In genomic region chr6:79868098-79868722, GRCh38 we compare ENCODE assay signal across 8 cellular contexts.
A peak's percentile ranks its signal among the peaks of the same experiment; 100 is the strongest.
DNase-seq lines count a peak whose midpoint lies in the region; ATAC-seq, FAIRE-seq and TF ChIP-seq lines count a peak whose summit lies in the region.

No MANE protein-coding gene starts in this region.

- H2AFZ ChIP-seq in Loucy (ENCODE audit: low read length): peak overlapping the region; percentile 81
- H2AFZ ChIP-seq in OCI-LY7 (ENCODE audit: low read length): peak overlapping the region; percentile 59; the same call in 1 of the 2 replicates
- peak overlapping the region; percentile 47 for H2AFZ ChIP-seq in mammary epithelial cell (ENCODE audit: low read depth, low read length)

- DNase-seq in CMK (ENCODE audit: low read depth): peak; percentile 53
- peak; percentile 72 for DNase-seq in OCI-LY7 (ENCODE audit: low spot score)
- DNase-seq in mammary epithelial cell: peak; percentile 62
- no peak for DNase-seq in kidney
- DNase-seq in thyroid gland: peak; percentile 9 to 14

- no peak for TF ChIP-seq POLR2A in thyroid gland (IDR thresholded peaks at IDR 0.05)

- peak; percentile 33 for FAIRE-seq in kidney (lab: Jason Lieb, UNC)

- H3F3A ChIP-seq in Loucy (ENCODE audit: low read depth): no peaks in the 10 kb centered on the region

- peaks cover 3% of the 10 kb centered on the region for H3K4me1 ChIP-seq in Loucy (ENCODE audit: insufficient read depth, low read length, poor library complexity, severe bottlenecking)
- no peaks in the 10 kb centered on the region for H3K4me1 ChIP-seq in OCI-LY7 (ENCODE audit: insufficient read depth, low read length, poor library complexity, severe bottlenecking)
- H3K4me1 ChIP-seq in mammary epithelial cell (ENCODE audit: insufficient read depth, low read length): peaks cover 24% of the 10 kb centered on the region
- H3K4me1 ChIP-seq in kidney (ENCODE audit: control insufficient read depth in 1 of 2, insufficient read depth in 1 of 2, low read depth in 1 of 2, low read length in 2 of 2): peaks cover 0 to 5% of the 10 kb centered on the region in 2 donors
- peaks cover 3 to 6% of the 10 kb centered on the region in 2 donors for H3K4me1 ChIP-seq in thyroid gland

- dilution Hi-C loops in mammary epithelial cell (cut with HindIII; ENCODE audit: low sequenced_read_pairs): no loop called here

- no peaks in the 10 kb centered on the region for H3K36me3 ChIP-seq in Loucy (ENCODE audit: insufficient read depth, low read length)
- H3K36me3 ChIP-seq in OCI-LY7 (ENCODE audit: insufficient read depth, low read length): no peaks in the 10 kb centered on the region
- no peaks in the 10 kb centered on the region for H3K36me3 ChIP-seq in mammary epithelial cell (ENCODE audit: insufficient read depth, low read length)
- no peaks in the 10 kb centered on the region for H3K36me3 ChIP-seq in kidney (ENCODE audit: control insufficient read depth in 1 of 2, insufficient read depth in 2 of 2, low read length in 2 of 2)
- no peaks in the 10 kb centered on the region for H3K36me3 ChIP-seq in thyroid gland

- CTCF ChIA-PET in OCI-LY7 (lab: Charles Lee; ENCODE audit: unreplicated experiment): interaction anchor here (0.6 kb wide), 1 partner anchor 12 kb away, joined by 3 read pairs; no protein-coding TSS in a partner anchor
- CTCF ChIA-PET in mammary epithelial cell (lab: Charles Lee; ENCODE audit: low non-redundant PET): interaction anchor here (0.6 to 0.7 kb wide), 5 partner anchors 39 to 331 kb away, joined by 3 to 9 read pairs (median 3); partner anchors contain the start of gene LCA5

- ATAC-seq in GM18868 (IDR thresholded peaks at IDR 0.05; ENCODE audit: unreplicated experiment): peak; percentile 34
- ATAC-seq in GM21390 (IDR thresholded peaks at IDR 0.05; ENCODE audit: unreplicated experiment): no peak

- POLR2A ChIA-PET in OCI-LY7 (lab: Charles Lee): interaction anchor here (0.7 kb wide), 1 partner anchor 322 kb away, joined by 3 read pairs; no protein-coding TSS in a partner anchor

- H3K79me2 ChIP-seq in Loucy (ENCODE audit: insufficient read depth, low read length): no peaks in the 10 kb centered on the region
- no peaks in the 10 kb centered on the region for H3K79me2 ChIP-seq in OCI-LY7 (ENCODE audit: insufficient read depth, low read depth, low read length)
- H3K79me2 ChIP-seq in mammary epithelial cell (ENCODE audit: insufficient read depth, low read length): no peaks in the 10 kb centered on the region

- H3K4me3 ChIP-seq in Loucy (ENCODE audit: low read length, poor library complexity, severe bottlenecking) (peak overlapping the region; percentile 58), OCI-LY7 (ENCODE audit: low read depth, low read length, poor library complexity, severe bottlenecking) (no peak overlapping the region), mammary epithelial cell (replicated peaks in 1 of 3; ENCODE audit: insufficient read depth in 1 of 3, low read depth in 2 of 3, low read length in 3 of 3) (no peak overlapping the region), kidney (ENCODE audit: low read length in 2 of 2) (peak overlapping the region; percentile 33 to 42), thyroid gland (replicated peaks in 1 of 3) (no peak overlapping the region)

- intact Hi-C loops in OCI-LY7 (cut with micrococcal nuclease; ENCODE audit: unreplicated experiment) (loop anchor here (2.0 kb wide), 1 partner anchor 89 kb away; no protein-coding TSS in a partner anchor), mammary epithelial cell (cut with micrococcal nuclease) (loop anchor here (1.0 to 2.0 kb wide), 5 partner anchors 55 to 297 kb away; partner anchors contain the start of gene ELOVL4), kidney (cut with DNase I) (no loop called here), thyroid gland (cut with DNase I) (no loop called here)

- H4K20me1 ChIP-seq in Loucy (ENCODE audit: insufficient read depth, low read length, poor library complexity, severe bottlenecking) (no peaks in the 10 kb centered on the region), OCI-LY7 (ENCODE audit: insufficient read depth, low read length) (no peaks in the 10 kb centered on the region), mammary epithelial cell (ENCODE audit: insufficient read depth, low read length) (no peaks in the 10 kb centered on the region)

- no peaks in the 10 kb centered on the region for H3K27me3 ChIP-seq in Loucy (ENCODE audit: insufficient read depth, low read length, poor library complexity, severe bottlenecking)
- H3K27me3 ChIP-seq in mammary epithelial cell (ENCODE audit: insufficient read depth, low read length): no peaks in the 10 kb centered on the region
- no peaks in the 10 kb centered on the region for H3K27me3 ChIP-seq in thyroid gland

- BruUV-seq in OCI-LY7 (replicated peaks; lab: Mats Ljungman, UMichigan) (no TSS peak), mammary epithelial cell (replicated peaks; lab: Mats Ljungman, UMichigan) (no TSS peak)

- TF ChIP-seq CTCF in Loucy (conservative IDR thresholded peaks at IDR 0.05; ENCODE audit: low read length) (peak; percentile 85), OCI-LY7 (conservative IDR thresholded peaks at IDR 0.05; ENCODE audit: low read length) (peak; percentile 85), mammary epithelial cell (conservative IDR thresholded peaks at IDR 0.05 in 1 of 2, IDR thresholded peaks at IDR 0.05 in 1 of 2; ENCODE audit: extremely low read depth in 1 of 2, insufficient read depth in 1 of 2, low read depth in 1 of 2, low read length in 2 of 2) (peak; percentile 56 to 67), kidney (IDR thresholded peaks at IDR 0.05; ENCODE audit: borderline replicate concordance, extremely low read depth, insufficient read depth) (peak; percentile 56), thyroid gland (IDR thresholded peaks at IDR 0.05) (peak in 5 of 6 experiments; percentile 18 to 65 (median 53))

- H3K4me2 ChIP-seq in Loucy (ENCODE audit: low read depth, low read length, poor library complexity, severe bottlenecking) (peak overlapping the region; percentile 67), OCI-LY7 (ENCODE audit: low read length) (no peak overlapping the region), mammary epithelial cell (ENCODE audit: insufficient read depth, low read depth, low read length) (peak overlapping the region; percentile 51)

- no peaks in the 10 kb centered on the region for H3K9me3 ChIP-seq in Loucy (ENCODE audit: insufficient read depth, low read depth, low read length)
- H3K9me3 ChIP-seq in OCI-LY7 (ENCODE audit: low read length): no peaks in the 10 kb centered on the region
- H3K9me3 ChIP-seq in mammary epithelial cell (replicated peaks; ENCODE audit: insufficient read depth, low read length): no peaks in the 10 kb centered on the region
- H3K9me3 ChIP-seq in kidney (ENCODE audit: control insufficient read depth in 1 of 2, low read length in 2 of 2): no peaks in the 10 kb centered on the region
- H3K9me3 ChIP-seq in thyroid gland: no peaks in the 10 kb centered on the region

- 29% methylated on average over 12 of the region's 12 CpGs for WGBS in mammary epithelial cell (ENCODE audit: low coverage, missing lambda C conversion rate)
- WGBS in thyroid gland, 2 donors: 34 to 37% methylated on average over 12 of the region's 12 CpGs

- H3K9ac ChIP-seq in Loucy (ENCODE audit: low read depth, low read length, poor library complexity, severe bottlenecking) (peak overlapping the region; percentile 44), mammary epithelial cell (ENCODE audit: insufficient read depth, low read length) (no peak overlapping the region), kidney (ENCODE audit: low read length in 2 of 2) (peak overlapping the region in 1 of 2 donors; percentile 32)

- in situ Hi-C loops in mammary epithelial cell (cut with MboI; ENCODE audit: low sequenced_read_pairs in 2 of 2): no loop called here

- no peaks in the 10 kb centered on the region for H3K9me2 ChIP-seq in Loucy (replicated peaks; ENCODE audit: low read depth, low read length)
- no peaks in the 10 kb centered on the region for H3K9me2 ChIP-seq in OCI-LY7 (ENCODE audit: insufficient read depth, low read length)

- H3K27ac ChIP-seq in OCI-LY7 (ENCODE audit: low read depth, low read length, poor library complexity, severe bottlenecking) (no peak overlapping the region), mammary epithelial cell (ENCODE audit: insufficient read depth, low read depth, low read length) (no peak overlapping the region), kidney (ENCODE audit: low read depth in 2 of 2, low read length in 2 of 2) (peak overlapping the region in 1 of 2 donors; percentile 55), thyroid gland (no peak overlapping the region)

Comparison
In these comparisons a context has a peak if more than half of its experiments do, and no peak if none do; other contexts are left out.
1. H3K4me3 ChIP-seq: peak in Loucy (single experiment) and kidney (2 of 2); none in OCI-LY7 (single experiment), mammary epithelial cell (0 of 3) and thyroid gland (0 of 3).
2. intact Hi-C loops: an anchor here in OCI-LY7 (2.0 kb wide) and mammary epithelial cell (1.0 to 2.0 kb wide); none called in kidney and thyroid gland.
3. Peak in every context shown above with its lines, with median percentiles within 50 percentile points of each other: H2AFZ ChIP-seq and CTCF ChIP-seq.